Comparison of ENCODE assay signal across 10 cellular contexts in genomic region chr12:16606117-16606200, GRCh38. TPM values are rescaled to one million over a fixed set of nuclear protein-coding genes. Genes with fewer than 3 reads are reported as not detected.
A peak's percentile ranks its signal among the peaks of the same experiment; 100 is the strongest.
DNase-seq lines count a peak whose midpoint lies in the region; ATAC-seq and TF ChIP-seq lines count a peak whose summit lies in the region.
"Had no signal": no experiment of that assay in that cellular context is flagged by ENCODE, and none has a peak within 500 bp of the region (broad histone marks: within the 10 kb centered on the region; RNA-seq: fewer than 3 reads in every experiment).

TSS of gene LMO3 (minus strand) at chr12:16606162. CDS start at chr12:16600860, 5,302 bp downstream.

- H3K9ac ChIP-seq in iPS-18a (ENCODE audit: low read length): peak within 1 kb of the TSS; percentile 50

- DNase-seq in GM12864 (ENCODE audit: low read depth): no peak
- no peak for DNase-seq in sciatic nerve (ENCODE audit: low spot score)
- DNase-seq in NCI-H526 (lab: John Stamatoyannopoulos, UW): no peak
- DNase-seq in amniotic stem cell (lab: John Stamatoyannopoulos, UW): no peak
- DNase-seq: activated naive CD8-positive, alpha-beta T cell treated with anti-CD3 and anti-CD28 coated beads for 36 hours; natural killer cell had no signal

- H3K27me3 ChIP-seq in iPS-18a (ENCODE audit: control insufficient read depth, insufficient read depth, low read length): peaks cover 72% of the 10 kb centered on the region

- no peaks in the 10 kb centered on the region for H3K36me3 ChIP-seq in iPS-18a (ENCODE audit: control insufficient read depth, low read depth, low read length)

- intact Hi-C loops in sciatic nerve (cut with DNase I): no loop called here

- H3K27ac ChIP-seq in angular gyrus (ENCODE audit: low read depth, low read length) (peak within 1 kb of the TSS; percentile 93), iPS-18a (ENCODE audit: low read length) (no peak within 1 kb of the TSS)

- H3K4me1 ChIP-seq in iPS-18a (ENCODE audit: control insufficient read depth, low read depth, low read length): peaks cover 56% of the 10 kb centered on the region

- TF ChIP-seq CTCF in GM12864 (IDR thresholded peaks at IDR 0.05; ENCODE audit: low read depth, low read length, missing control alignments): no peak

- H3K4me3 ChIP-seq in GM12864 (ENCODE audit: low read depth, low read length): peak within 1 kb of the TSS; percentile 29
- H3K4me3 ChIP-seq in iPS-18a (ENCODE audit: low read length): peak within 1 kb of the TSS; percentile 88

- ATAC-seq in sciatic nerve (no peak), GM18519 (IDR thresholded peaks at IDR 0.05; ENCODE audit: low FRiP score, unreplicated experiment) (no peak), GM18498 (IDR thresholded peaks at IDR 0.05; ENCODE audit: unreplicated experiment) (no peak)
- ATAC-seq: natural killer cell had no signal

- H3K9me3 ChIP-seq in iPS-18a (ENCODE audit: control insufficient read depth, low read depth, low read length): no peaks in the 10 kb centered on the region

RNA-seq across cellular contexts. Expression of gene LMO3, which starts in this region (rescaled TPM):
- 26.2 TPM for total RNA-seq in sciatic nerve
- total RNA-seq: activated naive CD8-positive, alpha-beta T cell treated with anti-CD3 and anti-CD28 coated beads for 36 hours; natural killer cell had no signal
